Comparison of ENCODE assay signal across 13 cellular contexts in the genomic region with DNA sequence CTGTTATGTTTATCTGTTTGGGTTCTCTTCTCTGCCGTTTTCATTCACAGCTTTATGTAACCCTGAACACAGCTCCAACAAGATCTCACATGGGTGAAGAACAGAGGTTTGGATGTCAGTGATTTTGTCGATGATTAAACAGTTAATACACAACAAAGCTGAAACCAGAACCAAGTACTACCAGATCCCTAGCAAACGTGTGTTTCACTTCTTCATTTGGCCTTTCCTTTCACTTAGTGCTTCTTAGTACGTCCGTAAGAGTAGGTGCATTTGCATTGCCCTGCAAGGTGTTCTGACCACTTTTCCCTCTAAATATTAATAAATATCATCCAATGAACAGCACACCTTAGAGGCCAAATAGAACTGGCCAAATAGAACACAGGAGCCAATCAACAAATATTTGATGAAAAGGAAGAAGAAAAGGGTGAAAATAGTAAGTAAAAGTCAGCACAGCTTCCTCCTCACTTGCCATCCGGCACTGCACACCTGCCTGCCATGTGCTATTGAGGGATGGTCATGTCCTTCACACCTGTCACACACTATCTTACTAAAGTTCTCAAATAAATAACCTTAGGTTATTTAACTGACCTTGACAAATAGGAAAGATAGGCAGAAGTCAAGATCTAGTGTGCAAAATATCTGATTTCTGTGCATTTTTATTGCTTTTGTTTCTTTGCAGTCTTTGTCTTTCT.
DNase-seq lines count a peak whose midpoint lies in the region; ATAC-seq and TF ChIP-seq lines count a peak whose summit lies in the region.
"Had no signal": no experiment of that assay in that cellular context is flagged by ENCODE, and none has a peak within 500 bp of the region (broad histone marks: within the 10 kb centered on the region; RNA-seq: fewer than 3 reads in every experiment).

No MANE protein-coding gene starts in this region.

- H3F3A ChIP-seq in PC-3 (ENCODE audit: low read length, unreplicated experiment), result no peaks in the 10 kb centered on the region

- H3K27me3 ChIP-seq in PC-3 (ENCODE audit: low read length), result 0 out of 2 replicates have a peak, but pooled peaks cover 3% of the 10 kb centered on the region
- H3K27me3 ChIP-seq: foreskin keratinocyte had no signal

- H3K9ac ChIP-seq in PC-3 (ENCODE audit: low read length), result no peak overlapping the region

- intact Hi-C loops in PC-3 (cut with micrococcal nuclease), result no loop called here

- no peaks in the 10 kb centered on the region for H3K4me1 ChIP-seq in PC-3 (ENCODE audit: insufficient read depth, low read length)
- H3K4me1 ChIP-seq: foreskin keratinocyte had no signal

- POLR2A ChIA-PET in PC-3 (lab: Charles Lee; ENCODE audit: unreplicated experiment), result interaction anchor here (0.7 kb wide), 1 partner anchor 8 kb away, joined by 3 read pairs; no protein-coding TSS in a partner anchor

- H3K4me1 Mint-ChIP-seq in activated naive CD4-positive, alpha-beta T cell treated with anti-CD3 and anti-CD28 coated beads, Interleukin-2, amount 10 ng/mL, durations not matched to agents 7 days and 5 days, result no peaks in the 10 kb centered on the region

- H3K4me3 Mint-ChIP-seq in activated naive CD4-positive, alpha-beta T cell treated with anti-CD3 and anti-CD28 coated beads, Interleukin-2, amount 10 ng/mL, durations not matched to agents 7 days and 5 days, result no peak overlapping the region
- H3K4me3 Mint-ChIP-seq: activated T-cell treated with anti-CD3 and anti-CD28 coated beads, Interleukin-2, amount 50 U/mL, for 4 hours had no signal

- H3K36me3 ChIP-seq in PC-3 (ENCODE audit: low read depth, low read length), result no peaks in the 10 kb centered on the region

- ATAC-seq in GM19025 (IDR thresholded peaks at IDR 0.05; ENCODE audit: low read depth, unreplicated experiment) (peak; percentile 95), GM21619 (IDR thresholded peaks at IDR 0.05; ENCODE audit: unreplicated experiment) (peak; percentile 98), HG03097 (IDR thresholded peaks at IDR 0.05; ENCODE audit: low FRiP score, unreplicated experiment) (peak; percentile 91), PC-3 (no peak)
- ATAC-seq: activated T-cell treated with anti-CD3 and anti-CD28 coated beads, Interleukin-2, amount 50 U/mL, for 4 hours; foreskin keratinocyte had no signal

- H3K27me3 Mint-ChIP-seq in activated naive CD4-positive, alpha-beta T cell treated with anti-CD3 and anti-CD28 coated beads, Interleukin-2, amount 10 ng/mL, durations not matched to agents 7 days and 5 days, result no peaks in the 10 kb centered on the region

- H3K9me2 ChIP-seq in PC-3 (replicated peaks; ENCODE audit: low read length), result no peaks in the 10 kb centered on the region

- no peak overlapping the region for H3K27ac Mint-ChIP-seq in activated naive CD4-positive, alpha-beta T cell treated with anti-CD3 and anti-CD28 coated beads, Interleukin-2, amount 10 ng/mL, durations not matched to agents 7 days and 5 days

- H3K9me3 ChIP-seq in PC-3 (ENCODE audit: low read length), result no peaks in the 10 kb centered on the region

- DNase-seq in PC-3 (no peak), AML-193 (lab: John Stamatoyannopoulos, UW) (no peak), activated gamma-delta T cell (lab: John Stamatoyannopoulos, UW) (no peak), amygdala (lab: John Stamatoyannopoulos, UW) (no peak)
- DNase-seq in activated naive CD4-positive, alpha-beta T cell treated with anti-CD3 and anti-CD28 coated beads, Interleukin-2, amount 10 ng/mL, durations not matched to agents 7 days and 5 days, result no peak
- DNase-seq: activated CD4-positive, CD25-positive, alpha-beta regulatory T cell; activated T-cell treated with anti-CD3 and anti-CD28 coated beads, Interleukin-2, amount 50 U/mL, for 4 hours; foreskin keratinocyte; islet precursor cell had no signal

- no peak overlapping the region for H3K27ac ChIP-seq in PC-3 (ENCODE audit: low read length)
- H3K27ac ChIP-seq: C4-2B, foreskin keratinocyte had no signal

- no peaks in the 10 kb centered on the region for H4K20me1 ChIP-seq in PC-3 (ENCODE audit: low read length)

- no peak overlapping the region for H3K4me3 ChIP-seq in PC-3 (ENCODE audit: low read length)

- H2AFZ ChIP-seq in PC-3 (ENCODE audit: low read length), result 0 out of 2 replicates have a peak overlapping the region, but pooled peaks have one; percentile 2

- CTCF ChIA-PET in PC-3 (lab: Charles Lee), result interaction anchor here (2.2 kb wide), 1 partner anchor 1259 kb away, joined by 6 read pairs; no protein-coding TSS in a partner anchor
- CTCF ChIA-PET in activated naive CD4-positive, alpha-beta T cell treated with anti-CD3 and anti-CD28 coated beads, Interleukin-2, amount 10 ng/mL, durations not matched to agents 7 days and 5 days (lab: Charles Lee), result no interaction called here

- H3K4me2 ChIP-seq in PC-3 (ENCODE audit: low read length), result no peak overlapping the region

- H3K9me3 Mint-ChIP-seq in activated naive CD4-positive, alpha-beta T cell treated with anti-CD3 and anti-CD28 coated beads, Interleukin-2, amount 10 ng/mL, durations not matched to agents 7 days and 5 days, result no peaks in the 10 kb centered on the region
- H3K9me3 Mint-ChIP-seq: activated T-cell treated with anti-CD3 and anti-CD28 coated beads, Interleukin-2, amount 50 U/mL, for 4 hours had no signal

- no TSS peak for BruUV-seq in PC-3 (replicated peaks; lab: Mats Ljungman, UMichigan)

- H3K79me2 ChIP-seq in PC-3 (ENCODE audit: low read length), result no peaks in the 10 kb centered on the region

- H3K36me3 Mint-ChIP-seq in activated naive CD4-positive, alpha-beta T cell treated with anti-CD3 and anti-CD28 coated beads, Interleukin-2, amount 10 ng/mL, durations not matched to agents 7 days and 5 days, result no peaks in the 10 kb centered on the region

- TF ChIP-seq CTCF in PC-3 (conservative IDR thresholded peaks at IDR 0.05; ENCODE audit: low read depth, low read length), result no peak
